13 cellular contexts compared by ENCODE assay signal in the genomic region with DNA sequence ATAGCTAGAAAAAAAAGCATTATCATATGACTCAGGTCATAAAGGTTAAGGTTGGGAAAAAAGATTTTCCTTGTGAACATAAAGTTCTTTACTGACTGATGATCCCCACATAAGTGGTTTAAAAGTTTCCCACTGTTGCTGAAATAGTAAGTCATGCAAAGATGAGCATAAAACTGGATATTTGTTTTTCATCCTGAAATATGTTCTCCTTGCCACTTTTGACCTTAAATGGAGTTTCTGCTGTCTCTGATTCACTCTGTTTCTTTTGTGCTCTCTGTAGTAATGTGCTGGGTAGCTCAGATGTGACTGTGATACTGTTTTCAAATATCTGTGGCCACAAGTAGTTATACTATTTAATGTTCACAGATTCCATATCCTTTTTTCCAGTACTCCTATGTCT.
DNase-seq lines count a peak whose midpoint lies in the region; TF ChIP-seq lines count a peak whose summit lies in the region.
"Had no signal": no experiment of that assay in that cellular context is flagged by ENCODE, and none has a peak within 500 bp of the region (broad histone marks: within the 10 kb centered on the region; RNA-seq: fewer than 3 reads in every experiment).

No MANE protein-coding gene starts in this region.

- peaks cover 2% of the 10 kb centered on the region for H3K9me3 Mint-ChIP-seq in nephron

- DNase-seq in AG08395 (ENCODE audit: low spot score) (peak; percentile 47), M059J (ENCODE audit: low read depth) (peak; percentile 38), fibroblast of gingiva (ENCODE audit: low read depth) (peak; percentile 69), OCI-M1 (lab: John Stamatoyannopoulos, UW) (no peak), anterior cingulate cortex (lab: John Stamatoyannopoulos, UW) (no peak), NOMO-1 treated with DMSO at 0.1 percent for 48 hours (lab: John Stamatoyannopoulos, UW; ENCODE audit: unreplicated experiment) (no peak), NCI-H526 (lab: John Stamatoyannopoulos, UW) (no peak)
- DNase-seq: Kasumi-1, NCI-H1436, upper lobe of left lung had no signal

- H3K27ac Mint-ChIP-seq in nephron: peak overlapping the region; percentile 88 to 98 (median 89)
- H3K27ac Mint-ChIP-seq: memory B cell; stimulated activated naive CD8-positive, alpha-beta T cell treated with anti-CD3 and anti-CD28 coated beads, Interleukin-15, Interleukin-2, amounts not matched to agents 100 ng/mL and 50 ng/mL, for 24 hours had no signal

- H3K36me3 Mint-ChIP-seq in nephron (ENCODE audit: low read depth): no peaks in the 10 kb centered on the region
- H3K36me3 Mint-ChIP-seq: memory B cell had no signal

- H3K27me3 Mint-ChIP-seq in nephron (ENCODE audit: low read depth): no peaks in the 10 kb centered on the region

- TF ChIP-seq CTCF in nephron (IDR thresholded peaks at IDR 0.05; ENCODE audit: unreplicated experiment in 3 of 3): no peak

- H3K4me1 Mint-ChIP-seq in nephron: peaks cover 56% of the 10 kb centered on the region
- H3K4me1 Mint-ChIP-seq: memory B cell had no signal

- no peak overlapping the region for H3K4me3 Mint-ChIP-seq in nephron
- H3K4me3 Mint-ChIP-seq: memory B cell; stimulated activated naive CD8-positive, alpha-beta T cell treated with anti-CD3 and anti-CD28 coated beads, Interleukin-15, Interleukin-2, amounts not matched to agents 100 ng/mL and 50 ng/mL, for 24 hours had no signal

Comparison
In these comparisons a context has a peak if more than half of its experiments do, and no peak if none do; other contexts are left out.
1. DNase-seq: peak in AG08395 (single experiment), M059J (single experiment) and fibroblast of gingiva (single experiment); none in OCI-M1 (single experiment), anterior cingulate cortex (0 of 58), NOMO-1 treated with DMSO at 0.1 percent for 48 hours (single experiment) and NCI-H526 (0 of 2).